In the genomic region with DNA sequence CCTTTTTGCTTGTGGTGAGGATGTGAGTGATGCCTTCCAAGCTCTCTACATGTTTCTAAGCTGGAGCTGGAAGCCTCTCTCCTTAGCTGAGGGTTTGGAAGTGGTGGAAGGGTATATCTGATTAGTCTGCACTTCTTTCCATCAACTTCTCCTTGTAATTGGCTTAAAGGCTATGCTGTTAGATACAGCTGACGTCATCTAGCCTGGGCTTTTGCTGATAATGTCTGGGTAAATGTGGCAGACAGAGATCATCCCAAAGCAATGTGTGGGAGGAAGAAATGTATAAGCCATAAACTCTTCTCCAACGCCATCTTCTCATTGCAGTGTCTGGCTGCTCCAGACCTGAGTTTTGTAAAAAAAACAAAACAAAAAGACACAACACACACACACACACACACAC, we compare ENCODE assay signal across 24 cellular contexts. TPM values are rescaled to one million over a fixed set of nuclear protein-coding genes. Genes with fewer than 3 reads are reported as not detected.
A peak's percentile ranks its signal among the peaks of the same experiment; 100 is the strongest.
DNase-seq lines count a peak whose midpoint lies in the region; ATAC-seq, FAIRE-seq and TF ChIP-seq lines count a peak whose summit lies in the region.
"Had no signal": no experiment of that assay in that cellular context is flagged by ENCODE, and none has a peak within 500 bp of the region (broad histone marks: within the 10 kb centered on the region; RNA-seq: fewer than 3 reads in every experiment).

No MANE protein-coding gene starts in this region.

- H3K79me2 ChIP-seq in HepG2 (ENCODE audit: insufficient read depth, low read length): no peaks in the 10 kb centered on the region

- H3K4me1 ChIP-seq in HepG2 (ENCODE audit: insufficient read depth, low read length) (no peaks in the 10 kb centered on the region), right lobe of liver (no peaks in the 10 kb centered on the region), subcutaneous abdominal adipose tissue (ENCODE audit: control insufficient read depth in 5 of 5, insufficient read depth in 5 of 5, low read length in 5 of 5) (no peaks in the 10 kb centered on the region)
- H3K4me1 ChIP-seq: A549; BLaER1 treated with 17β-estradiol and CSF1 and Interleukin-3, amounts not matched to agents 10 nM and 100 nM; Caco-2 had no signal

- in situ Hi-C loops in HepG2 (cut with HindIII; ENCODE audit: extremely low pct_ligation_motif_present, low pct_unique_long_range_greater_than_20kb): no loop called here

- TF ChIP-seq CTCF in HepG2 (CRISPR knock-in tag; IDR thresholded peaks at IDR 0.05) (no peak), right lobe of liver (IDR thresholded peaks at IDR 0.05) (no peak)

- no peak for FAIRE-seq in HepG2 (lab: Jason Lieb, UNC)
- FAIRE-seq: A549, D721Med, G401.6, GM12891, GM19239 had no signal

- no peak for DNase-seq in HepG2 (ENCODE audit: low spot score)
- no peak for DNase-seq in right lobe of liver
- DNase-seq in NCI-H82 treated with DMSO at 0.1 percent for 48 hours (lab: John Stamatoyannopoulos, UW; ENCODE audit: unreplicated experiment): peak; percentile 3
- peak; percentile 44 for DNase-seq in SK-N-DZ (ENCODE audit: low spot score)
- DNase-seq in hepatic stellate cell (ENCODE audit: low spot score): no peak
- DNase-seq: AML-193; Caco-2; Calu3; CD4-positive, alpha-beta T cell; CD8-positive, alpha-beta T cell; DMS79 treated with DMSO at 0.1 percent for 48 hours; GF-D8 had no signal

- TF ChIP-seq POLR2A in HepG2 (IDR thresholded peaks at IDR 0.05; ENCODE audit: insufficient read depth in 1 of 2, low read depth in 2 of 2, low read length in 2 of 2): no peak
- no peak for TF ChIP-seq POLR2A in right lobe of liver (IDR thresholded peaks at IDR 0.05)

- no peak for TF ChIP-seq RAD21 in HepG2 (CRISPR knock-in tag; IDR thresholded peaks at IDR 0.05)

- BruUV-seq in HepG2 (replicated peaks; lab: Mats Ljungman, UMichigan): no TSS peak

- H3K4me3 ChIP-seq in HepG2 (replicated peaks in 1 of 3; ENCODE audit: insufficient read depth in 1 of 3, low read depth in 2 of 3, low read length in 3 of 3) (no peak overlapping the region), right lobe of liver (no peak overlapping the region), subcutaneous abdominal adipose tissue (ENCODE audit: low read depth in 1 of 5, low read length in 5 of 5) (peak overlapping the region in 3 of 5 donors; percentile 10 to 42 (median 28))
- H3K4me3 ChIP-seq: A549; BLaER1 treated with 17β-estradiol and CSF1 and Interleukin-3, amounts not matched to agents 10 nM and 100 nM had no signal

- no peak overlapping the region for H3K4me2 ChIP-seq in HepG2 (ENCODE audit: low read depth, low read length)
- H3K4me2 ChIP-seq: A549; BLaER1 treated with 17β-estradiol and CSF1 and Interleukin-3, amounts not matched to agents 10 nM and 100 nM had no signal

- intact Hi-C loops in HepG2 (cut with micrococcal nuclease; ENCODE audit: unreplicated experiment): no loop called here
- intact Hi-C loops in right lobe of liver (cut with DNase I): no loop called here

- H3K9ac ChIP-seq in HepG2 (ENCODE audit: insufficient read depth, low read depth, low read length) (no peak overlapping the region), subcutaneous abdominal adipose tissue (ENCODE audit: low read length in 5 of 5) (no peak overlapping the region)
- H3K9ac ChIP-seq: BLaER1 treated with 17β-estradiol and CSF1 and Interleukin-3, amounts not matched to agents 10 nM and 100 nM had no signal

- H3K27me3 ChIP-seq in HepG2 (ENCODE audit: control insufficient read depth in 1 of 2, insufficient read depth in 2 of 2, low read length in 2 of 2) (no peaks in the 10 kb centered on the region), right lobe of liver (no peaks in the 10 kb centered on the region), subcutaneous abdominal adipose tissue (ENCODE audit: control insufficient read depth in 5 of 5, insufficient read depth in 4 of 5, low read length in 5 of 5) (no peaks in the 10 kb centered on the region)
- H3K27me3 ChIP-seq: BLaER1 treated with 17β-estradiol and CSF1 and Interleukin-3, amounts not matched to agents 10 nM and 100 nM had no signal

- ATAC-seq in HepG2 (no peak), right lobe of liver (no peak), HG03565 (IDR thresholded peaks at IDR 0.05; ENCODE audit: unreplicated experiment) (no peak), HG03045 (IDR thresholded peaks at IDR 0.05; ENCODE audit: unreplicated experiment) (no peak)
- ATAC-seq: A549; CD8-positive, alpha-beta T cell had no signal

- WGBS in HepG2 (ENCODE audit: low lambda C conversion rate): 0% methylated on average over 2 of the region's 2 CpGs
- 60% methylated on average over 2 of the region's 2 CpGs for WGBS in right lobe of liver (ENCODE audit: insufficient coverage, low coverage, low lambda C conversion rate, missing lambda C conversion rate)

- H4K20me1 ChIP-seq in HepG2 (ENCODE audit: insufficient read depth, low read length): no peaks in the 10 kb centered on the region
- H4K20me1 ChIP-seq: BLaER1 treated with 17β-estradiol and CSF1 and Interleukin-3, amounts not matched to agents 10 nM and 100 nM had no signal

- peaks cover 79% of the 10 kb centered on the region for H3K9me3 ChIP-seq in HepG2 (ENCODE audit: low read length)
- peaks cover 0 to 54% (median 3%) of the 10 kb centered on the region in 4 donors for H3K9me3 ChIP-seq in right lobe of liver
- H3K9me3 ChIP-seq in subcutaneous abdominal adipose tissue (ENCODE audit: control insufficient read depth in 5 of 5, low read length in 5 of 5): peaks cover 71 to 97% (median 88%) of the 10 kb centered on the region in 5 donors

- POLR2A ChIA-PET in HepG2 (lab: Yijun Ruan, JAX): no interaction called here

- no peak overlapping the region for H2AFZ ChIP-seq in HepG2 (ENCODE audit: low read length)

- TF ChIP-seq EP300 in HepG2 (IDR thresholded peaks at IDR 0.05; ENCODE audit: low read depth in 2 of 2, low read length in 2 of 2) (no peak), HepG2 (CRISPR knock-in tag; IDR thresholded peaks at IDR 0.05; ENCODE audit: borderline replicate concordance) (no peak)

- H3K27ac ChIP-seq in HepG2 (ENCODE audit: extremely low read length, insufficient read depth, low read length) (no peak overlapping the region), right lobe of liver (no peak overlapping the region), subcutaneous abdominal adipose tissue (ENCODE audit: low read depth, low read length) (no peak overlapping the region)
- H3K27ac ChIP-seq: 22Rv1; A549; BLaER1 treated with 17β-estradiol and CSF1 and Interleukin-3, amounts not matched to agents 10 nM and 100 nM; C4-2B had no signal

- H3K36me3 ChIP-seq in HepG2 (replicated peaks in 1 of 2; ENCODE audit: control insufficient read depth in 1 of 2, insufficient read depth in 2 of 2, low read length in 2 of 2): no peaks in the 10 kb centered on the region
- H3K36me3 ChIP-seq in right lobe of liver: no peaks in the 10 kb centered on the region
- peaks cover 0 to 8% (median 0%) of the 10 kb centered on the region in 5 donors for H3K36me3 ChIP-seq in subcutaneous abdominal adipose tissue (ENCODE audit: control insufficient read depth in 5 of 5, insufficient read depth in 5 of 5, low read length in 5 of 5)
- H3K36me3 ChIP-seq: BLaER1 treated with 17β-estradiol and CSF1 and Interleukin-3, amounts not matched to agents 10 nM and 100 nM had no signal

- CTCF ChIA-PET in HepG2 (lab: Yijun Ruan, JAX; ENCODE audit: low intra/inter-chr PET ratio, low total read pairs): no interaction called here

TF ChIP-seq in HepG2, 621 proteins besides CTCF, POLR2A, EP300 and RAD21:
- peak; percentile 77 for TF ChIP-seq ATF7 (IDR thresholded peaks at IDR 0.05)
- no peak for TF ChIP-seq ATF7 (CRISPR knock-in tag; IDR thresholded peaks at IDR 0.05)
- TF ChIP-seq SSRP1 (CRISPR knock-in tag; IDR thresholded peaks at IDR 0.05): no peak
- no peak for TF ChIP-seq ONECUT2 (CRISPR knock-in tag; IDR thresholded peaks at IDR 0.05)
- no peak for TF ChIP-seq SCMH1 (CRISPR knock-in tag; IDR thresholded peaks at IDR 0.05; ENCODE audit: borderline replicate concordance)
- TF ChIP-seq ZZZ3 (CRISPR knock-in tag; IDR thresholded peaks at IDR 0.05; ENCODE audit: borderline replicate concordance): no peak
- peak; percentile 80 for TF ChIP-seq CREB1 (IDR thresholded peaks at IDR 0.05)
- no peak for TF ChIP-seq CREB1 (CRISPR knock-in tag; IDR thresholded peaks at IDR 0.05)

RNA-seq across cellular contexts. Expression of a gene that starts 29.3 kb away (rescaled TPM):
- total RNA-seq in HepG2 (2016; rRNA removed; fragmentation: Illumina TruSeq; extraction: Trizol): 0.02 and 0.03 TPM in 2 replicates
- total RNA-seq in HepG2 (2016; cell fraction: cytosol; rRNA removed; fragmentation: Illumina TruSeq; extraction: Trizol; ENCODE audit: low read depth): not detected in 2 replicates
- 0.02 TPM in 1 of 2 replicates, not detected in the other for total RNA-seq in HepG2 (2016; cell fraction: insoluble cytoplasmic fraction; rRNA removed; fragmentation: Illumina TruSeq; extraction: Trizol)
- not detected in 2 replicates for total RNA-seq in HepG2 (2016; cell fraction: membrane; rRNA removed; fragmentation: Illumina TruSeq; extraction: Trizol)
- not detected in 2 replicates for total RNA-seq in HepG2 (2016; cell fraction: nucleus; rRNA removed; fragmentation: Illumina TruSeq; extraction: Trizol)
- 0.01 TPM in 1 of 2 replicates, not detected in the other for polyA plus RNA-seq in HepG2 (2011; rRNA removed)
- polyA plus RNA-seq in HepG2 (2011; cell fraction: cytosol; rRNA removed): not detected in 2 replicates
- 0.03 TPM in 2 replicates for polyA plus RNA-seq in HepG2 (2011; cell fraction: nucleus; rRNA removed)
- polyA plus RNA-seq in HepG2 (2012): 0.04 TPM in 1 of 2 replicates, not detected in the other
- not detected in 2 replicates for polyA plus RNA-seq in HepG2 (2016; cell fraction: cytosol; fragmentation: Illumina TruSeq; extraction: Trizol; ENCODE audit: low read depth)
- polyA plus RNA-seq in HepG2 (2016; cell fraction: insoluble cytoplasmic fraction; fragmentation: Illumina TruSeq; extraction: Trizol; ENCODE audit: low read depth): 0.04 TPM in 1 of 2 replicates, not detected in the other
- polyA plus RNA-seq in HepG2 (2016; cell fraction: membrane; fragmentation: Illumina TruSeq; extraction: Trizol; ENCODE audit: low read depth): not detected in 2 replicates
- polyA plus RNA-seq in HepG2 (2016; cell fraction: nucleus; fragmentation: Illumina TruSeq; extraction: Trizol; ENCODE audit: insufficient read depth, low read depth): 0.11 TPM in 1 of 2 replicates, not detected in the other
- not detected in 2 replicates for polyA minus RNA-seq in HepG2 (2011; rRNA and poly(A)+ RNA removed; ENCODE audit: low replicate concordance)
- polyA minus RNA-seq in HepG2 (2011; cell fraction: cytosol; rRNA and poly(A)+ RNA removed): not detected in 2 replicates
- 0.12 TPM in 1 of 2 replicates, not detected in the other for polyA minus RNA-seq in HepG2 (2011; cell fraction: nucleus; rRNA and poly(A)+ RNA removed)
- total RNA-seq in right lobe of liver: 1 to 10 TPM in 5 of 6 experiments, under 1 TPM in 1; 0.81 to 2.4 (median 1.4) TPM
- polyA plus RNA-seq in SK-N-DZ (2014; cell fraction: cytosol; rRNA removed): 10.1 and 10.8 TPM in 2 replicates
- polyA plus RNA-seq in SK-N-DZ (2014; cell fraction: nucleus; rRNA removed): 21.7 and 26.8 TPM in 2 replicates
- total RNA-seq: A172, Caco-2 had no signal

Comparison
In these comparisons a context has a peak if more than half of its experiments do, and no peak if none do; other contexts are left out.
1. DNase-seq: peak in NCI-H82 treated with DMSO at 0.1 percent for 48 hours (single experiment) and SK-N-DZ (single experiment); none in HepG2 (single experiment), right lobe of liver (0 of 3) and hepatic stellate cell (single experiment).
2. H3K4me3 ChIP-seq: peak in subcutaneous abdominal adipose tissue (3 of 5); none in HepG2 (0 of 3) and right lobe of liver (0 of 3).